Comparison of ENCODE assay signal across 15 cellular contexts in the genomic region with DNA sequence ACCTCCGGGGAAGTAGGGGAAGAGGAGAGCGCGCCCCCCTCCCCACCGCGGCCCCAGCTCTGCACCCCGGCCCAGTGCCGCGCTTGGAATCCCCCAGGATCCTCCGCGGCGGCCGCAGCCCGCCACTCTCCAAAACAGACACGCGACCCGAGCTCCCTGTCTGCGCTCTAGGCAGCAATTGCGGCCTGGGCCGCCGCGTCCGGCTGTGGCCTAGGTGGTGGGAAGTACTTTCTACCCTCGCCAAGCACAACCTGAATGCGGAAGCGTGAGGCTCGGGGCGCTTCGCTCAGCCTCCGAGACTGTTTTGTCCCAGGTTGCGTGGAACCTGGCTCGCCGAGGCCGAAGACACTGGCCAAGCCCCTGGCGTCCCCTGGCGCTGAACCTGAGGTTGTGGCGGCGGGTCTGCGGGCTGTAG.
A peak's percentile ranks its signal among the peaks of the same experiment; 100 is the strongest.
DNase-seq lines count a peak whose midpoint lies in the region; ATAC-seq lines count a peak whose summit lies in the region.
"Had no signal": no experiment of that assay in that cellular context is flagged by ENCODE, and none has a peak within 500 bp of the region (broad histone marks: within the 10 kb centered on the region; RNA-seq: fewer than 3 reads in every experiment).

No MANE protein-coding gene starts in this region.

- DNase-seq in DMS53 (lab: John Stamatoyannopoulos, UW) (peak; percentile 56), DMS53 treated with DMSO at 0.1 percent for 48 hours (lab: John Stamatoyannopoulos, UW; ENCODE audit: unreplicated experiment) (no peak), NT2/D1 (ENCODE audit: low read depth, low spot score) (no peak)
- DNase-seq: activated CD4-positive, alpha-beta T cell treated with anti-CD3 and anti-CD28 coated beads, Interleukin-2, amount 10 ng/mL, durations not matched to agents 7 days and 5 days; activated T-cell treated with anti-CD3 and anti-CD28 coated beads, Interleukin-2, amount 50 U/mL, for 4 hours; aorta; PC-9; stimulated activated CD4-positive, alpha-beta T cell treated with anti-CD3 and anti-CD28 coated beads, Interleukin-12 subunit alpha, Interleukin-12 subunit beta, amount 100 ng/mL, for 4 hours had no signal

- H3K27me3 ChIP-seq in NT2/D1 (ENCODE audit: insufficient read depth, insufficient read length): peaks cover 98% of the 10 kb centered on the region
- H3K27me3 ChIP-seq in iPS-18a (ENCODE audit: control insufficient read depth, insufficient read depth, low read length): peaks cover 100% of the 10 kb centered on the region
- H3K27me3 ChIP-seq in rectal smooth muscle tissue (ENCODE audit: control insufficient read depth, insufficient read depth, low read length): peaks cover 82% of the 10 kb centered on the region

- H3K4me3 ChIP-seq in NT2/D1 (ENCODE audit: insufficient read length, low read depth): peak overlapping the region; percentile 34
- peak overlapping the region; percentile 46 for H3K4me3 ChIP-seq in iPS-18a (ENCODE audit: low read length)
- peak overlapping the region; percentile 7 for H3K4me3 ChIP-seq in rectal smooth muscle tissue (ENCODE audit: low read length)
- H3K4me3 ChIP-seq: K562, PC-9 had no signal

- H3K36me3 ChIP-seq in NT2/D1 (ENCODE audit: insufficient read depth, insufficient read length, low read length) (no peaks in the 10 kb centered on the region), iPS-18a (ENCODE audit: control insufficient read depth, low read depth, low read length) (no peaks in the 10 kb centered on the region), rectal smooth muscle tissue (ENCODE audit: control insufficient read depth, insufficient read depth, low read length) (no peaks in the 10 kb centered on the region)

- H3K4me1 ChIP-seq in NT2/D1 (ENCODE audit: insufficient read depth, insufficient read length): peaks cover 16% of the 10 kb centered on the region
- peaks cover 49% of the 10 kb centered on the region for H3K4me1 ChIP-seq in iPS-18a (ENCODE audit: control insufficient read depth, low read depth, low read length)
- H3K4me1 ChIP-seq in rectal smooth muscle tissue (ENCODE audit: control insufficient read depth, insufficient read depth, low read length): peaks cover 2% of the 10 kb centered on the region
- H3K4me1 ChIP-seq: foreskin keratinocyte had no signal

- peak overlapping the region; percentile 72 for H3K9ac ChIP-seq in NT2/D1 (ENCODE audit: insufficient read length, low read depth)
- H3K9ac ChIP-seq in iPS-18a (ENCODE audit: low read length): peak overlapping the region; percentile 8
- no peak overlapping the region for H3K9ac ChIP-seq in rectal smooth muscle tissue (ENCODE audit: low read length)

- no peak overlapping the region for H3K27ac ChIP-seq in iPS-18a (ENCODE audit: low read length)
- no peak overlapping the region for H3K27ac ChIP-seq in rectal smooth muscle tissue (ENCODE audit: low read depth, low read length)
- H3K27ac ChIP-seq: foreskin keratinocyte, PC-9 had no signal

- H3K9me3 ChIP-seq in NT2/D1 (ENCODE audit: insufficient read depth, low read length) (no peaks in the 10 kb centered on the region), iPS-18a (ENCODE audit: control insufficient read depth, low read depth, low read length) (no peaks in the 10 kb centered on the region)

- no peak for ATAC-seq in HG02623 (IDR thresholded peaks at IDR 0.05; ENCODE audit: unreplicated experiment)
- no peak for ATAC-seq in GM21526 (IDR thresholded peaks at IDR 0.05; ENCODE audit: low FRiP score, unreplicated experiment)
- no peak for ATAC-seq in HG02798 (IDR thresholded peaks at IDR 0.05; ENCODE audit: poor library complexity, unreplicated experiment)
- ATAC-seq: activated T-cell treated with anti-CD3 and anti-CD28 coated beads, Interleukin-2, amount 50 U/mL, for 4 hours; foreskin keratinocyte; K562 had no signal
